14 cellular contexts compared by ENCODE assay signal in the genomic region with DNA sequence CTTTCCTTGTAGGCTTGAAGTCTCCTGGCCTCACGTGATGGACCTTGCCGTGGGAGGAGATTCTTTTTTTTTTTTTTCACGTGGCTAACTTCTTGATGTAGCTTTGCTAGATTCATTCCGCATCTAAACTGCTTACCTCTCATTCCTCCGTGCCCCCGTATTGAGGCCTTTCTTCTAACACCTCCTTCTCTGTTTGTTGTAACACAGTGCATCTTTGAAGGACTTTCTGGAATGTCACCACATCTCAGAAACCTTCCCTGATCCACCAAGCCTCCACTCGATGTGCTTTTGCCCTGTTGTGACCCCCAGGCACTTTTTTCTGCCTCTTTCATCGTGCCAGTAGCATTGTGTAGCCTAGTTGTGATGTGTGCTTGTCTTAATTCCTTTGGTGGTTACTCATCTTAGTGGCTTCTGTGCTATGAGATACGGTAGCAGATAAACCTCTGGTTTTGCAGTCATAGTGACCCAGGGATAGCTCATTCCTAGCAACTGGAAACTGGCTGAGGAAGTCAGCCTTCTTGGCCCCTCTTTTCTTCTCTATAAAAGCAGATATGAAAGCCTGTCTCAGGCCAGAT. TPM values are rescaled to one million over a fixed set of nuclear protein-coding genes. Genes with fewer than 3 reads are reported as not detected.
DNase-seq lines count a peak whose midpoint lies in the region; ATAC-seq and TF ChIP-seq lines count a peak whose summit lies in the region.
"Had no signal": no experiment of that assay in that cellular context is flagged by ENCODE, and none has a peak within 500 bp of the region (broad histone marks: within the 10 kb centered on the region; RNA-seq: fewer than 3 reads in every experiment).

No MANE protein-coding gene starts in this region.

- H3K4me3 ChIP-seq in fibroblast of lung (replicated peaks in 1 of 4; ENCODE audit: control extremely low read depth in 1 of 4, insufficient read depth in 1 of 4, low read depth in 3 of 4, low read length in 4 of 4) = no peak overlapping the region
- H3K4me3 ChIP-seq in neuronal stem cell (ENCODE audit: low read length in 2 of 2) = no peak overlapping the region
- H3K4me3 ChIP-seq: lung had no signal

- no peak overlapping the region for H3K18ac ChIP-seq in neuronal stem cell (ENCODE audit: low read length)

- DNase-seq in ELF-1 (ENCODE audit: low read depth, low spot score) (peak; percentile 78), RWPE1 (ENCODE audit: low spot score) (peak; percentile 73), fibroblast of lung (ENCODE audit: low read depth in 2 of 2) (peak; percentile 58 to 95), neuronal stem cell (ENCODE audit: low spot score) (no peak), cerebellum (ENCODE audit: low spot score) (no peak), cortex of kidney (lab: John Stamatoyannopoulos, UW) (no peak), DMS153 (lab: John Stamatoyannopoulos, UW) (no peak)
- DNase-seq: effector memory CD4-positive, alpha-beta T cell; NCI-H748 treated with DMSO at 0.1 percent for 48 hours; stimulated activated naive CD8-positive, alpha-beta T cell treated with anti-CD3 and anti-CD28 coated beads, Interleukin-15, amount 100 ng/mL, for 72 hours had no signal

- peak overlapping the region; percentile 98 for H3K27ac ChIP-seq in RWPE1
- peak overlapping the region; percentile 70 for H3K27ac ChIP-seq in fibroblast of lung (ENCODE audit: insufficient read depth, low read length)
- H3K27ac ChIP-seq in neuronal stem cell (replicated peaks; ENCODE audit: low read length) = no peak overlapping the region

- no peak overlapping the region for H2BK15ac ChIP-seq in neuronal stem cell (ENCODE audit: low read length)

- no peak overlapping the region for H3K4ac ChIP-seq in neuronal stem cell (ENCODE audit: low read length)

- no peak overlapping the region for H2BK5ac ChIP-seq in neuronal stem cell (ENCODE audit: low read length)

- peaks cover 4% of the 10 kb centered on the region for H3K79me2 ChIP-seq in fibroblast of lung (ENCODE audit: control insufficient read depth, insufficient read depth, low read length)

- H2AK5ac ChIP-seq in neuronal stem cell (ENCODE audit: low read depth, low read length) = no peak overlapping the region

- TF ChIP-seq CTCF in RWPE1 (conservative IDR thresholded peaks at IDR 0.05; ENCODE audit: low read depth) = no peak
- TF ChIP-seq CTCF in fibroblast of lung (conservative IDR thresholded peaks at IDR 0.05 in 1 of 2, IDR thresholded peaks at IDR 0.05 in 1 of 2; ENCODE audit: low read depth in 1 of 2, low read length in 2 of 2) = no peak

- peaks cover 2% of the 10 kb centered on the region for H4K20me1 ChIP-seq in fibroblast of lung (ENCODE audit: control insufficient read depth, extremely low read depth, insufficient read depth, low read length)

- no peak overlapping the region for H2BK120ac ChIP-seq in neuronal stem cell (ENCODE audit: low read depth, low read length)

- H3K27me3 ChIP-seq in fibroblast of lung (ENCODE audit: control insufficient read depth, insufficient read depth, low read length) (no peaks in the 10 kb centered on the region), neuronal stem cell (ENCODE audit: control insufficient read depth in 3 of 3, insufficient read depth in 3 of 3, low read depth in 1 of 3, low read length in 3 of 3) (peaks cover 32 to 87% (median 43%) of the 10 kb centered on the region in 3 experiments)

- peaks cover 24% of the 10 kb centered on the region for H3K4me1 ChIP-seq in fibroblast of lung (ENCODE audit: control insufficient read depth, extremely low read depth, insufficient read depth, low read length)
- peaks cover 4 to 10% of the 10 kb centered on the region in 2 donors for H3K4me1 ChIP-seq in neuronal stem cell (ENCODE audit: control insufficient read depth in 2 of 2, insufficient read depth in 1 of 2, low read depth in 1 of 2, low read length in 2 of 2)

- no peak overlapping the region for H3K4me2 ChIP-seq in fibroblast of lung (ENCODE audit: extremely low read depth, insufficient read depth, low read length)
- H3K4me2 ChIP-seq in neuronal stem cell (ENCODE audit: insufficient read depth, low read length, poor library complexity, severe bottlenecking) = no peak overlapping the region

- H3K79me1 ChIP-seq in neuronal stem cell (ENCODE audit: low read depth, low read length) = no peaks in the 10 kb centered on the region

- no CpG with 5 or more reads among the region's 9 CpGs for WGBS in neuronal stem cell (ENCODE audit: extremely low coverage in 2 of 2, insufficient read length in 2 of 2, insufficient replicate concordance in 1 of 2), 2 donors

- H3K23ac ChIP-seq in neuronal stem cell (ENCODE audit: low read depth, low read length, poor library complexity) = peak overlapping the region; percentile 93

- H2BK12ac ChIP-seq in neuronal stem cell (ENCODE audit: low read length) = no peak overlapping the region

- H3K9me3 ChIP-seq in fibroblast of lung (ENCODE audit: control insufficient read depth, insufficient read depth, low read depth, low read length) (no peaks in the 10 kb centered on the region), neuronal stem cell (replicated peaks in 1 of 2; ENCODE audit: control insufficient read depth in 2 of 2, insufficient read depth in 1 of 2, low read depth in 1 of 2, low read length in 2 of 2) (peaks cover 2 to 3% of the 10 kb centered on the region in 2 donors)

- POLR2A ChIA-PET in RWPE1 (lab: Yijun Ruan, JAX; ENCODE audit: low non-redundant PET) = interaction anchor here (0.6 to 1.1 kb wide), 3 partner anchors 15 to 94 kb away, joined by 3 to 5 read pairs (median 4); no protein-coding TSS in a partner anchor

- CTCF ChIA-PET in RWPE1 (lab: Yijun Ruan, JAX) = interaction anchor here (0.6 kb wide), 1 partner anchor 152 kb away, joined by 4 read pairs; no protein-coding TSS in a partner anchor

- ATAC-seq in HG03039 (IDR thresholded peaks at IDR 0.05; ENCODE audit: unreplicated experiment) = no peak
- ATAC-seq: stimulated activated naive CD8-positive, alpha-beta T cell treated with anti-CD3 and anti-CD28 coated beads, Interleukin-15, amount 100 ng/mL, for 72 hours had no signal

- no peak overlapping the region for H4K8ac ChIP-seq in neuronal stem cell (ENCODE audit: low read depth, low read length)

- H2AFZ ChIP-seq in fibroblast of lung (ENCODE audit: low read length) (no peak overlapping the region), neuronal stem cell (ENCODE audit: low read length) (no peak overlapping the region)

- H3K9ac ChIP-seq in fibroblast of lung (ENCODE audit: insufficient read depth, low read length) = no peak overlapping the region
- no peak overlapping the region for H3K9ac ChIP-seq in neuronal stem cell (ENCODE audit: low read depth, low read length, poor library complexity)

- H3K36me3 ChIP-seq in fibroblast of lung (ENCODE audit: control insufficient read depth, insufficient read depth, low read length) (no peaks in the 10 kb centered on the region), neuronal stem cell (replicated peaks in 1 of 2; ENCODE audit: control insufficient read depth in 2 of 2, insufficient read depth in 2 of 2, low read length in 2 of 2) (no peaks in the 10 kb centered on the region)

- H3K14ac ChIP-seq in neuronal stem cell (ENCODE audit: low read length) = no peak overlapping the region

- no peak overlapping the region for H4K91ac ChIP-seq in neuronal stem cell (ENCODE audit: low read depth, low read length, poor library complexity)

RNA-seq across cellular contexts. Expression of a gene that starts 1.6 kb away (rescaled TPM):
- total RNA-seq in fibroblast of lung (7.7 and 14.2 TPM in 2 replicates), cerebellum (0.18 TPM)
- 5.7 and 14.8 TPM in 2 replicates for polyA plus RNA-seq in fibroblast of lung
- polyA plus RNA-seq in fibroblast of lung (2012) = 3.1 and 8.1 TPM in 2 replicates
- 7.0 and 26.2 TPM in 2 replicates for polyA minus RNA-seq in fibroblast of lung (ENCODE audit: low replicate concordance)
- polyA plus RNA-seq in neuronal stem cell (2013, experiment 1 of 2) = 0.01 TPM
- 0.03 TPM for polyA plus RNA-seq in neuronal stem cell (2013, experiment 2 of 2)
- total RNA-seq: activated T-helper 1 cell treated with anti-CD3 and anti-CD28 coated beads, Interleukin-12 subunit alpha, Interleukin-12 subunit beta, Interleukin-2, Interleukin-4 antibody, amounts not matched to agents 30 ng/mL and 10 ng/mL and 1 ng/mL, durations not matched to agents 14 hours and 24 hours and 36 hours; G401 had no signal

Comparison
In these comparisons a context has a peak if more than half of its experiments do, and no peak if none do; other contexts are left out.
1. DNase-seq: peak in ELF-1 (single experiment), RWPE1 (single experiment) and fibroblast of lung (2 of 2); none in neuronal stem cell (single experiment), cerebellum (single experiment), cortex of kidney (single experiment) and DMS153 (single experiment).